8 cellular contexts compared by ENCODE assay signal in genomic region chr3:51686512-51687215, GRCh38. TPM values are rescaled to one million over a fixed set of nuclear protein-coding genes. Genes with fewer than 3 reads are reported as not detected.
DNase-seq lines count a peak whose midpoint lies in the region; ATAC-seq, FAIRE-seq and TF ChIP-seq lines count a peak whose summit lies in the region.

No MANE protein-coding gene starts in this region.

- no peaks in the 10 kb centered on the region for H3K9me3 ChIP-seq in thyroid gland

- H3K4me1 ChIP-seq in thyroid gland, result peaks cover 0 to 37% of the 10 kb centered on the region in 2 donors

- H3K4me1 Mint-ChIP-seq in activated CD4-positive, alpha-beta T cell treated with anti-CD3 and anti-CD28 coated beads, Interleukin-2, amount 10 ng/mL, durations not matched to agents 24 days and 14 days, result peaks cover 70% of the 10 kb centered on the region
- peaks cover 59% of the 10 kb centered on the region for H3K4me1 Mint-ChIP-seq in dendritic cell treated with granulocyte-macrophage colony-stimulating factor and Interleukin-4, amounts not matched to agents 40 ng/mL and 50 ng/mL, for 4 days (ENCODE audit: low read depth)
- peaks cover 9% of the 10 kb centered on the region for H3K4me1 Mint-ChIP-seq in neural crest cell

- H3K27me3 ChIP-seq in thyroid gland, result no peaks in the 10 kb centered on the region

- H3K27ac ChIP-seq in thyroid gland, result peak overlapping the region; percentile 37 to 82 (median 51)

- intact Hi-C loops in activated CD4-positive, alpha-beta T cell treated with anti-CD3 and anti-CD28 coated beads, Interleukin-2, amount 10 ng/mL, durations not matched to agents 24 days and 14 days (cut with micrococcal nuclease), result loop anchor here (1.0 to 2.0 kb wide), 3 partner anchors 15 to 48 kb away; partner anchors contain the start of genes GRM2 and TEX264
- intact Hi-C loops in dendritic cell treated with granulocyte-macrophage colony-stimulating factor and Interleukin-4, amounts not matched to agents 40 ng/mL and 50 ng/mL, for 4 days (cut with micrococcal nuclease), result no loop called here
- intact Hi-C loops in thyroid gland (cut with DNase I), result no loop called here

- peaks cover 8 to 14% of the 10 kb centered on the region in 2 donors for H3K36me3 ChIP-seq in thyroid gland

- peak; percentile 93 for FAIRE-seq in GM18507 (lab: Jason Lieb, UNC)

- TF ChIP-seq POLR2A in thyroid gland (IDR thresholded peaks at IDR 0.05), result no peak

- peak overlapping the region; percentile 90 for H3K27ac Mint-ChIP-seq in activated CD4-positive, alpha-beta T cell treated with anti-CD3 and anti-CD28 coated beads, Interleukin-2, amount 10 ng/mL, durations not matched to agents 24 days and 14 days
- peak overlapping the region; percentile 72 for H3K27ac Mint-ChIP-seq in dendritic cell treated with granulocyte-macrophage colony-stimulating factor and Interleukin-4, amounts not matched to agents 40 ng/mL and 50 ng/mL, for 4 days
- peak overlapping the region; percentile 64 for H3K27ac Mint-ChIP-seq in neural crest cell (ENCODE audit: unreplicated experiment)

- H3K4me3 ChIP-seq in thyroid gland (replicated peaks in 1 of 3), result no peak overlapping the region

- peak; percentile 63 for ATAC-seq in HG03460 (IDR thresholded peaks at IDR 0.05; ENCODE audit: unreplicated experiment)

- DNase-seq in GM18507 (ENCODE audit: extremely low spot score, insufficient read length, low read depth), result peak; percentile 53
- peak; percentile 94 for DNase-seq in activated CD4-positive, alpha-beta T cell treated with anti-CD3 and anti-CD28 coated beads, Interleukin-2, amount 10 ng/mL, durations not matched to agents 24 days and 14 days
- DNase-seq in neural crest cell (ENCODE audit: low read depth, low spot score), result no peak
- peak; percentile 25 to 47 for DNase-seq in thyroid gland
- DNase-seq in NCI-H446 treated with DMSO at 0.1 percent for 48 hours (lab: John Stamatoyannopoulos, UW), result no peak
- no peak for DNase-seq in NCI-H526 treated with DMSO at 0.1 percent for 48 hours (lab: John Stamatoyannopoulos, UW)

- no peaks in the 10 kb centered on the region for H3K27me3 Mint-ChIP-seq in activated CD4-positive, alpha-beta T cell treated with anti-CD3 and anti-CD28 coated beads, Interleukin-2, amount 10 ng/mL, durations not matched to agents 24 days and 14 days
- H3K27me3 Mint-ChIP-seq in dendritic cell treated with granulocyte-macrophage colony-stimulating factor and Interleukin-4, amounts not matched to agents 40 ng/mL and 50 ng/mL, for 4 days, result no peaks in the 10 kb centered on the region
- H3K27me3 Mint-ChIP-seq in neural crest cell (ENCODE audit: low read depth), result no peaks in the 10 kb centered on the region

- H3K4me3 Mint-ChIP-seq in activated CD4-positive, alpha-beta T cell treated with anti-CD3 and anti-CD28 coated beads, Interleukin-2, amount 10 ng/mL, durations not matched to agents 24 days and 14 days, result peak overlapping the region; percentile 72
- H3K4me3 Mint-ChIP-seq in dendritic cell treated with granulocyte-macrophage colony-stimulating factor and Interleukin-4, amounts not matched to agents 40 ng/mL and 50 ng/mL, for 4 days, result no peak overlapping the region
- H3K4me3 Mint-ChIP-seq in neural crest cell, result no peak overlapping the region

- TF ChIP-seq CTCF in neural crest cell (conservative IDR thresholded peaks at IDR 0.05) (no peak), thyroid gland (IDR thresholded peaks at IDR 0.05) (no peak)

- peaks cover 49% of the 10 kb centered on the region for H3K36me3 Mint-ChIP-seq in activated CD4-positive, alpha-beta T cell treated with anti-CD3 and anti-CD28 coated beads, Interleukin-2, amount 10 ng/mL, durations not matched to agents 24 days and 14 days (ENCODE audit: low read depth)
- H3K36me3 Mint-ChIP-seq in dendritic cell treated with granulocyte-macrophage colony-stimulating factor and Interleukin-4, amounts not matched to agents 40 ng/mL and 50 ng/mL, for 4 days (ENCODE audit: low read depth), result peaks cover 98% of the 10 kb centered on the region
- no peaks in the 10 kb centered on the region for H3K36me3 Mint-ChIP-seq in neural crest cell (ENCODE audit: low read depth)

- WGBS in thyroid gland, 2 donors, result 67 to 68% methylated on average over 8 to 10 of the region's 10 CpGs

- H3K9me3 Mint-ChIP-seq in activated CD4-positive, alpha-beta T cell treated with anti-CD3 and anti-CD28 coated beads, Interleukin-2, amount 10 ng/mL, durations not matched to agents 24 days and 14 days, result no peaks in the 10 kb centered on the region
- no peaks in the 10 kb centered on the region for H3K9me3 Mint-ChIP-seq in dendritic cell treated with granulocyte-macrophage colony-stimulating factor and Interleukin-4, amounts not matched to agents 40 ng/mL and 50 ng/mL, for 4 days
- no peaks in the 10 kb centered on the region for H3K9me3 Mint-ChIP-seq in neural crest cell

RNA-seq across cellular contexts. Expression of gene TEX264, which starts 15.6 kb away (rescaled TPM):
- 45.6 and 47.0 TPM in 2 replicates for total RNA-seq in activated CD4-positive, alpha-beta T cell treated with anti-CD3 and anti-CD28 coated beads, Interleukin-2, amount 10 ng/mL, durations not matched to agents 24 days and 14 days
- total RNA-seq in neural crest cell (20.8 and 23.2 TPM in 2 replicates), thyroid gland (100 to 1,000 TPM in 3 of 4 donors, 10 to 100 TPM in 1; 74.3 to 135 (median 122) TPM)

RNA-seq across cellular contexts. Expression of gene GRM2, which starts 20.2 kb away (rescaled TPM):
- 0.24 and 0.86 TPM in 2 replicates for total RNA-seq in activated CD4-positive, alpha-beta T cell treated with anti-CD3 and anti-CD28 coated beads, Interleukin-2, amount 10 ng/mL, durations not matched to agents 24 days and 14 days
- 6.6 and 8.3 TPM in 2 replicates for total RNA-seq in neural crest cell
- under 1 TPM in 3 of 4 donors, not detected in 1; 0.20 to 0.81 (median 0.45) TPM for total RNA-seq in thyroid gland

Comparison
In these comparisons a context has a peak if more than half of its experiments do, and no peak if none do; other contexts are left out.
1. DNase-seq: peak in GM18507 (single experiment), activated CD4-positive, alpha-beta T cell treated with anti-CD3 and anti-CD28 coated beads, Interleukin-2, amount 10 ng/mL, durations not matched to agents 24 days and 14 days (single experiment) and thyroid gland (2 of 2); none in neural crest cell (single experiment), NCI-H446 treated with DMSO at 0.1 percent for 48 hours (single experiment) and NCI-H526 treated with DMSO at 0.1 percent for 48 hours (single experiment).
2. Peak in every context shown above with its lines, with median percentiles within 50 percentile points of each other: H3K27ac Mint-ChIP-seq.